1 cellular context compared by ENCODE assay signal in the genomic region with DNA sequence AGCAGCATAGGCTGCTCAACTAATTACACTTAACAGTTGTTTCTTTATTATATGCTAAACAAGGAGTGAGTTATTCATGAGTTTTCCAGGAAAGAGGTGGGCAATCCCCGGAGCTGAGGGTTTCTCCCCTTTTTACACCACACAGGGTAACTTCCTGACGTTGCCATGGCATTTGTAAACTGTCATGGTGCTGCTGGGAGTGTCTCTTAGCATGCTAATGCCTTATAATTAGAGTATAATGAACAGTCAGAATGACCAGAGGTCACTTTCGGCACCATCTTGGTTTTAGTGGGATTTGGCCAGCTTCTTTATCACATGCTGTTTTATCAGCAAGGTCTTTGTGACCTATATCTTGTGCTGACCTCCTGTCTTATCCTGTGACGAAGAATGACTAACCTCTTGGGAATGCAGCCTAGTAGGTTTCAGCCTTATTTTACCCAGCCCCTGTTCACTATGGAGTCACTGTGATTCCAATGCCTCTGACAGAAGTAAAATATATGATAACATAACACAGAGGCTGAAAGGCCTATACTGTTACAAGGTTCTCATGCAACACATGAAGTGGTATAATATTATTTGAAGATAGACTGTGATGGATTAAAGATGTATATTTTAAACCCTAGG.
TF ChIP-seq lines count a peak whose summit lies in the region.

No MANE protein-coding gene starts in this region.

TF ChIP-seq in A549, 52 proteins besides CTCF, POLR2A, EP300 and RAD21 (continued from another document):
- TF ChIP-seq, protein P1, sequence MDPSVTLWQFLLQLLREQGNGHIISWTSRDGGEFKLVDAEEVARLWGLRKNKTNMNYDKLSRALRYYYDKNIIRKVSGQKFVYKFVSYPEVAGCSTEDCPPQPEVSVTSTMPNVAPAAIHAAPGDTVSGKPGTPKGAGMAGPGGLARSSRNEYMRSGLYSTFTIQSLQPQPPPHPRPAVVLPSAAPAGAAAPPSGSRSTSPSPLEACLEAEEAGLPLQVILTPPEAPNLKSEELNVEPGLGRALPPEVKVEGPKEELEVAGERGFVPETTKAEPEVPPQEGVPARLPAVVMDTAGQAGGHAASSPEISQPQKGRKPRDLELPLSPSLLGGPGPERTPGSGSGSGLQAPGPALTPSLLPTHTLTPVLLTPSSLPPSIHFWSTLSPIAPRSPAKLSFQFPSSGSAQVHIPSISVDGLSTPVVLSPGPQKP (IDR thresholded peaks at IDR 0.05; ENCODE audit: low read depth, low read length): no peak
- TF ChIP-seq, protein P2, sequence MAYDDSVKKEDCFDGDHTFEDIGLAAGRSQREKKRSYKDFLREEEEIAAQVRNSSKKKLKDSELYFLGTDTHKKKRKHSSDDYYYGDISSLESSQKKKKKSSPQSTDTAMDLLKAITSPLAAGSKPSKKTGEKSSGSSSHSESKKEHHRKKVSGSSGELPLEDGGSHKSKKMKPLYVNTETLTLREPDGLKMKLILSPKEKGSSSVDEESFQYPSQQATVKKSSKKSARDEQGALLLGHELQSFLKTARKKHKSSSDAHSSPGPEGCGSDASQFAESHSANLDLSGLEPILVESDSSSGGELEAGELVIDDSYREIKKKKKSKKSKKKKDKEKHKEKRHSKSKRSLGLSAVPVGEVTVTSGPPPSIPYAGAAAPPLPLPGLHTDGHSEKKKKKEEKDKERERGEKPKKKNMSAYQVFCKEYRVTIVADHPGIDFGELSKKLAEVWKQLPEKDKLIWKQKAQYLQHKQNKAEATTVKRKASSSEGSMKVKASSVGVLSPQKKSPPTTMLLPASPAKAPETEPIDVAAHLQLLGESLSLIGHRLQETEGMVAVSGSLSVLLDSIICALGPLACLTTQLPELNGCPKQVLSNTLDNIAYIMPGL (CRISPR knock-in tag; IDR thresholded peaks at IDR 0.05; ENCODE audit: borderline replicate concordance): no peak
- TF ChIP-seq EHMT2 (IDR thresholded peaks at IDR 0.05; ENCODE audit: low read depth): no peak
- TF ChIP-seq, protein P3, sequence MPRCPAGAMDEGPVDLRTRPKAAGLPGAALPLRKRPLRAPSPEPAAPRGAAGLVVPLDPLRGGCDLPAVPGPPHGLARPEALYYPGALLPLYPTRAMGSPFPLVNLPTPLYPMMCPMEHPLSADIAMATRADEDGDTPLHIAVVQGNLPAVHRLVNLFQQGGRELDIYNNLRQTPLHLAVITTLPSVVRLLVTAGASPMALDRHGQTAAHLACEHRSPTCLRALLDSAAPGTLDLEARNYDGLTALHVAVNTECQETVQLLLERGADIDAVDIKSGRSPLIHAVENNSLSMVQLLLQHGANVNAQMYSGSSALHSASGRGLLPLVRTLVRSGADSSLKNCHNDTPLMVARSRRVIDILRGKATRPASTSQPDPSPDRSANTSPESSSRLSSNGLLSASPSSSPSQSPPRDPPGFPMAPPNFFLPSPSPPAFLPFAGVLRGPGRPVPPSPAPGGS (IDR thresholded peaks at IDR 0.05): no peak
- no peak for TF ChIP-seq HEYL (CRISPR knock-in tag; IDR thresholded peaks at IDR 0.05)
- no peak for TF ChIP-seq FOSL2 (IDR thresholded peaks at IDR 0.05)
- TF ChIP-seq FOSL2 (CRISPR knock-in tag; IDR thresholded peaks at IDR 0.05): no peak
- no peak for TF ChIP-seq GATA3 (IDR thresholded peaks at IDR 0.05; ENCODE audit: borderline replicate concordance)
- TF ChIP-seq NR3C1 (IDR thresholded peaks at IDR 0.05): no peak
